Comparison of ENCODE assay signal across 1 cellular context in genomic region chr7:135726389-135726788, GRCh38.
TF ChIP-seq lines count a peak whose summit lies in the region.

No MANE protein-coding gene starts in this region.

TF ChIP-seq in GM23338, 12 proteins besides CTCF, POLR2A, EP300 and RAD21 (continued from another document):
- no peak for TF ChIP-seq ZNF462 (CRISPR knock-in tag; IDR thresholded peaks at IDR 0.05)
- TF ChIP-seq, protein P1, sequence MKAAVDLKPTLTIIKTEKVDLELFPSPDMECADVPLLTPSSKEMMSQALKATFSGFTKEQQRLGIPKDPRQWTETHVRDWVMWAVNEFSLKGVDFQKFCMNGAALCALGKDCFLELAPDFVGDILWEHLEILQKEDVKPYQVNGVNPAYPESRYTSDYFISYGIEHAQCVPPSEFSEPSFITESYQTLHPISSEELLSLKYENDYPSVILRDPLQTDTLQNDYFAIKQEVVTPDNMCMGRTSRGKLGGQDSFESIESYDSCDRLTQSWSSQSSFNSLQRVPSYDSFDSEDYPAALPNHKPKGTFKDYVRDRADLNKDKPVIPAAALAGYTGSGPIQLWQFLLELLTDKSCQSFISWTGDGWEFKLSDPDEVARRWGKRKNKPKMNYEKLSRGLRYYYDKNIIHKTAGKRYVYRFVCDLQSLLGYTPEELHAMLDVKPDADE (IDR thresholded peaks at IDR 0.05), result no peak
